Comparison of ENCODE assay signal across 11 cellular contexts in genomic region chr4:15691346-15692140, GRCh38. TPM values are rescaled to one million over a fixed set of nuclear protein-coding genes. Genes with fewer than 3 reads are reported as not detected.
DNase-seq lines count a peak whose midpoint lies in the region; ATAC-seq and TF ChIP-seq lines count a peak whose summit lies in the region.
"Had no signal": no experiment of that assay in that cellular context is flagged by ENCODE, and none has a peak within 500 bp of the region (broad histone marks: within the 10 kb centered on the region; RNA-seq: fewer than 3 reads in every experiment).

No MANE protein-coding gene starts in this region.

- no peak for TF ChIP-seq CTCF in brain microvascular endothelial cell (IDR thresholded peaks at IDR 0.05; ENCODE audit: low read depth, low read length, missing control alignments)
- no peak for TF ChIP-seq CTCF in CD8-positive, alpha-beta T cell (IDR thresholded peaks at IDR 0.05)

- H3K9me3 Mint-ChIP-seq in activated naive CD4-positive, alpha-beta T cell treated with anti-CD3 and anti-CD28 coated beads for 36 hours = no peaks in the 10 kb centered on the region
- H3K9me3 Mint-ChIP-seq in CD8-positive, alpha-beta T cell = no peaks in the 10 kb centered on the region

- peaks cover 2% of the 10 kb centered on the region for H3K36me3 Mint-ChIP-seq in activated naive CD4-positive, alpha-beta T cell treated with anti-CD3 and anti-CD28 coated beads for 36 hours (ENCODE audit: low read depth)
- peaks cover 25% of the 10 kb centered on the region for H3K36me3 Mint-ChIP-seq in CD8-positive, alpha-beta T cell

- H3K9me3 ChIP-seq in HUES48 (ENCODE audit: control insufficient read depth, insufficient read depth, low read length) = no peaks in the 10 kb centered on the region
- no peaks in the 10 kb centered on the region for H3K9me3 ChIP-seq in CD8-positive, alpha-beta T cell (ENCODE audit: low read length)

- DNase-seq in A172 (ENCODE audit: low spot score) = peak; percentile 85
- DNase-seq in brain microvascular endothelial cell = peak; percentile 73
- peak; percentile 37 for DNase-seq in kidney tubule cell (ENCODE audit: low spot score)
- no peak for DNase-seq in retina
- no peak for DNase-seq in activated naive CD4-positive, alpha-beta T cell treated with anti-CD3 and anti-CD28 coated beads for 36 hours
- DNase-seq in CD8-positive, alpha-beta T cell = no peak
- DNase-seq: activated CD4-positive, CD25-positive, alpha-beta regulatory T cell treated with anti-CD3 and anti-CD28 coated beads, Interleukin-2, amount 50 U/mL, for 72 hours; cerebellar nuclear complex had no signal

- H3K4me1 ChIP-seq in HUES48 (ENCODE audit: control insufficient read depth, insufficient read depth, low read length) = peaks cover 35% of the 10 kb centered on the region
- H3K4me1 ChIP-seq in CD8-positive, alpha-beta T cell (ENCODE audit: insufficient read depth, low read length) = no peaks in the 10 kb centered on the region

- intact Hi-C loops in activated naive CD4-positive, alpha-beta T cell treated with anti-CD3 and anti-CD28 coated beads for 36 hours (cut with micrococcal nuclease) = no loop called here
- intact Hi-C loops in CD8-positive, alpha-beta T cell (cut with DNase I, micrococcal nuclease) = no loop called here

- no peak overlapping the region for H3K4me3 ChIP-seq in HUES48 (ENCODE audit: low read depth, low read length)
- no peak overlapping the region for H3K4me3 ChIP-seq in brain microvascular endothelial cell (ENCODE audit: low read depth, low read length)
- H3K4me3 ChIP-seq in CD8-positive, alpha-beta T cell (ENCODE audit: low read depth, low read length) = no peak overlapping the region

- H3K27me3 Mint-ChIP-seq in activated naive CD4-positive, alpha-beta T cell treated with anti-CD3 and anti-CD28 coated beads for 36 hours (ENCODE audit: low read depth) = no peaks in the 10 kb centered on the region
- no peaks in the 10 kb centered on the region for H3K27me3 Mint-ChIP-seq in CD8-positive, alpha-beta T cell (ENCODE audit: low read depth)
- H3K27me3 Mint-ChIP-seq: B cell had no signal

- peaks cover 4% of the 10 kb centered on the region for H3K4me1 Mint-ChIP-seq in activated naive CD4-positive, alpha-beta T cell treated with anti-CD3 and anti-CD28 coated beads for 36 hours (ENCODE audit: low read depth)
- peaks cover 2% of the 10 kb centered on the region for H3K4me1 Mint-ChIP-seq in CD8-positive, alpha-beta T cell (ENCODE audit: low read depth)
- H3K4me1 Mint-ChIP-seq: B cell had no signal

- H3K27ac ChIP-seq in HUES48 (ENCODE audit: low read depth, low read length) = peak overlapping the region; percentile 96
- H3K27ac ChIP-seq in brain microvascular endothelial cell = peak overlapping the region; percentile 99
- H3K27ac ChIP-seq in CD8-positive, alpha-beta T cell (ENCODE audit: low read depth, low read length) = no peak overlapping the region

- no peaks in the 10 kb centered on the region for H3K27me3 ChIP-seq in HUES48 (ENCODE audit: control insufficient read depth, insufficient read depth, low read length)
- no peaks in the 10 kb centered on the region for H3K27me3 ChIP-seq in brain microvascular endothelial cell (replicated peaks)
- H3K27me3 ChIP-seq in CD8-positive, alpha-beta T cell (ENCODE audit: insufficient read depth, low read length) = no peaks in the 10 kb centered on the region

- no peak for ATAC-seq in CD8-positive, alpha-beta T cell
- ATAC-seq in esophagus mucosa = no peak

- CTCF ChIA-PET in activated naive CD4-positive, alpha-beta T cell treated with anti-CD3 and anti-CD28 coated beads for 36 hours (lab: Charles Lee) = no interaction called here
- CTCF ChIA-PET in CD8-positive, alpha-beta T cell (lab: Charles Lee) = no interaction called here

- no peak overlapping the region for H3K4me3 Mint-ChIP-seq in activated naive CD4-positive, alpha-beta T cell treated with anti-CD3 and anti-CD28 coated beads for 36 hours
- H3K4me3 Mint-ChIP-seq in CD8-positive, alpha-beta T cell = no peak overlapping the region
- H3K4me3 Mint-ChIP-seq: B cell had no signal

- no peak overlapping the region; the same call in 1 of the 2 replicates for H3K9ac ChIP-seq in HUES48 (ENCODE audit: low read depth, low read length)

- peaks cover 30% of the 10 kb centered on the region for H3K36me3 ChIP-seq in HUES48 (ENCODE audit: control insufficient read depth, insufficient read depth, low read length)
- peaks cover 14% of the 10 kb centered on the region for H3K36me3 ChIP-seq in brain microvascular endothelial cell (replicated peaks)
- peaks cover 2% of the 10 kb centered on the region for H3K36me3 ChIP-seq in CD8-positive, alpha-beta T cell (ENCODE audit: insufficient read depth, low read length)

- POLR2A ChIA-PET in CD8-positive, alpha-beta T cell (lab: Charles Lee) = no interaction called here

- in situ Hi-C loops in brain microvascular endothelial cell (cut with HindIII; ENCODE audit: low pct_ligation_motif_present, low sequenced_read_pairs) = no loop called here

- H3K27ac Mint-ChIP-seq in activated naive CD4-positive, alpha-beta T cell treated with anti-CD3 and anti-CD28 coated beads for 36 hours = no peak overlapping the region
- no peak overlapping the region for H3K27ac Mint-ChIP-seq in CD8-positive, alpha-beta T cell
- H3K27ac Mint-ChIP-seq: B cell had no signal

RNA-seq across cellular contexts. Expression of gene FAM200B, which starts 9.9 kb away (rescaled TPM):
- total RNA-seq in A172 (2014; rRNA removed; shearing (Covaris generic)) = 68.7 and 75.9 TPM in 2 replicates
- 1 to 10 TPM; 8.0 to 9.1 TPM for total RNA-seq in activated naive CD4-positive, alpha-beta T cell treated with anti-CD3 and anti-CD28 coated beads for 36 hours
- 10 to 100 TPM; 14.8 to 17.1 TPM for total RNA-seq in CD8-positive, alpha-beta T cell
- total RNA-seq in esophagus mucosa = 24.3 TPM

RNA-seq across cellular contexts. Expression of gene BST1, which starts 11.3 kb away (rescaled TPM):
- total RNA-seq in A172 (2014; rRNA removed; shearing (Covaris generic)) = not detected in 2 replicates
- total RNA-seq in activated naive CD4-positive, alpha-beta T cell treated with anti-CD3 and anti-CD28 coated beads for 36 hours = under 1 TPM; 0.74 to 0.96 TPM
- total RNA-seq in CD8-positive, alpha-beta T cell = under 1 TPM; 0.43 to 0.47 TPM
- 0.80 TPM for total RNA-seq in esophagus mucosa

RNA-seq across cellular contexts. Expression of gene FBXL5, which starts 36.4 kb away (rescaled TPM):
- total RNA-seq in A172 (2014; rRNA removed; shearing (Covaris generic)) = 80.7 and 89.3 TPM in 2 replicates
- total RNA-seq in activated naive CD4-positive, alpha-beta T cell treated with anti-CD3 and anti-CD28 coated beads for 36 hours = 10 to 100 TPM; 30.8 to 31.0 TPM
- total RNA-seq in CD8-positive, alpha-beta T cell = 10 to 100 TPM; 60.4 to 61.7 TPM
- total RNA-seq in esophagus mucosa = 62.8 TPM

Comparison
In these comparisons a context has a peak if more than half of its experiments do, and no peak if none do; other contexts are left out.
1. DNase-seq: peak in A172 (single experiment), brain microvascular endothelial cell (single experiment) and kidney tubule cell (single experiment); none in retina (single experiment), activated naive CD4-positive, alpha-beta T cell treated with anti-CD3 and anti-CD28 coated beads for 36 hours (single experiment) and CD8-positive, alpha-beta T cell (0 of 7).